In genomic region chr16:89009343-89010209, GRCh38 we compare ENCODE assay signal across 10 cellular contexts. TPM values are rescaled to one million over a fixed set of nuclear protein-coding genes. Genes with fewer than 3 reads are reported as not detected.
DNase-seq lines count a peak whose midpoint lies in the region; ATAC-seq lines count a peak whose summit lies in the region.
"Had no signal": no experiment of that assay in that cellular context is flagged by ENCODE, and none has a peak within 500 bp of the region (broad histone marks: within the 10 kb centered on the region; RNA-seq: fewer than 3 reads in every experiment).

No MANE protein-coding gene starts in this region.

- ATAC-seq in HG02885 (IDR thresholded peaks at IDR 0.05; ENCODE audit: poor library complexity, unreplicated experiment) (no peak), GM21786 (IDR thresholded peaks at IDR 0.05; ENCODE audit: unreplicated experiment) (no peak), GM18498 (IDR thresholded peaks at IDR 0.05; ENCODE audit: unreplicated experiment) (no peak)

- DNase-seq in CD1c-positive myeloid dendritic cell (ENCODE audit: extremely low spot score) (peak; percentile 13), KG1 (lab: John Stamatoyannopoulos, UW) (peak; percentile 18), amniotic epithelial cell (ENCODE audit: low read depth) (peak; percentile 13), lung microvascular endothelial cell (ENCODE audit: low read depth in 2 of 2) (peak; percentile 31 to 35), C1 segment of cervical spinal cord (lab: John Stamatoyannopoulos, UW) (no peak)
- DNase-seq: DMS79, NCI-H524 treated with DMSO at 0.1 percent for 48 hours had no signal

RNA-seq across cellular contexts. Expression of gene CBFA2T3, which starts 32.6 kb away (rescaled TPM):
- total RNA-seq in lung microvascular endothelial cell, result not detected in 2 replicates

Comparison
In these comparisons a context has a peak if more than half of its experiments do, and no peak if none do; other contexts are left out.
1. DNase-seq: peak in CD1c-positive myeloid dendritic cell (single experiment), KG1 (single experiment), amniotic epithelial cell (single experiment) and lung microvascular endothelial cell (2 of 2); none in C1 segment of cervical spinal cord (0 of 14).